ENCODE assay signal across 1 cellular context in genomic region chr3:154229217-154229590, GRCh38.
TF ChIP-seq lines count a peak whose summit lies in the region.

No MANE protein-coding gene starts in this region.

TF ChIP-seq in HCT116, 20 proteins besides CTCF, POLR2A, EP300 and RAD21:
- TF ChIP-seq POLR2AphosphoS5 (IDR thresholded peaks at IDR 0.05; ENCODE audit: low read depth, low read length) (no peak), ZFX (IDR thresholded peaks at IDR 0.05) (no peak), CEBPB (IDR thresholded peaks at IDR 0.05; ENCODE audit: low read depth) (no peak), EZH2phosphoT487 (IDR thresholded peaks at IDR 0.05; ENCODE audit: borderline replicate concordance) (no peak), SRF (IDR thresholded peaks at IDR 0.05; ENCODE audit: low read depth) (no peak), TCF7L2 (IDR thresholded peaks at IDR 0.05; ENCODE audit: borderline replicate concordance, extremely low read depth, insufficient read depth, insufficient read length) (no peak), SP1 (IDR thresholded peaks at IDR 0.05; ENCODE audit: low read depth) (no peak)
